30 cellular contexts compared by ENCODE assay signal in genomic region chr6:140041056-140041455, GRCh38.
"Had no signal": no experiment of that assay in that cellular context is flagged by ENCODE, and none has a peak within 500 bp of the region (broad histone marks: within the 10 kb centered on the region; RNA-seq: fewer than 3 reads in every experiment).

No MANE protein-coding gene starts in this region.

- H3K9me3 ChIP-seq: body of pancreas, ovary, upper lobe of right lung had no signal

- DNase-seq: activated CD4-positive, alpha-beta memory T cell treated with anti-CD3 and anti-CD28 coated beads, Interleukin-2, amount 10 ng/mL, durations not matched to agents 7 days and 5 days; activated CD4-positive, alpha-beta T cell treated with anti-CD3 and anti-CD28 coated beads, Interleukin-2, amount 10 ng/mL, durations not matched to agents 7 days and 5 days; activated CD4-positive, CD25-positive, alpha-beta regulatory T cell treated with anti-CD3 and anti-CD28 coated beads, Interleukin-2, amount 50 U/mL, for 72 hours; activated T-cell treated with anti-CD3 and anti-CD28 coated beads, Interleukin-2, amount 50 U/mL, for 4 hours; body of pancreas; effector CD8-positive, alpha-beta T cell; esophagus squamous epithelium; islet precursor cell; left cardiac atrium; midbrain; naive thymus-derived CD4-positive, alpha-beta T cell; ovary; retina; small intestine; stimulated activated CD4-positive, alpha-beta T cell treated with anti-CD3 and anti-CD28 coated beads, Interleukin-4, amount 100 ng/mL, for 24 hours; stimulated activated CD8-positive, alpha-beta memory T cell treated with anti-CD3 and anti-CD28 coated beads, Interleukin-4, amount 100 ng/mL, for 48 hours; stimulated activated naive CD8-positive, alpha-beta T cell treated with anti-CD3 and anti-CD28 coated beads, Interleukin-15, amount 100 ng/mL, for 72 hours; substantia nigra; T-helper 17 cell; T1000; tibial artery; upper lobe of right lung had no signal

- ATAC-seq: activated naive CD4-positive, alpha-beta T cell treated with anti-CD3 and anti-CD28 coated beads, Interleukin-2, amount 50 U/mL, for 72 hours; activated T-cell treated with anti-CD3 and anti-CD28 coated beads, Interleukin-2, amount 50 U/mL, for 4 hours; body of pancreas; gastroesophageal sphincter; sciatic nerve; stimulated activated memory B cell treated with anti-CD40 and anti-IgM and Interleukin-4, amounts not matched to agents 10 μg/mL and 1 μg/mL and 100 μg/mL, for 72 hours; stimulated activated naive CD8-positive, alpha-beta T cell treated with anti-CD3 and anti-CD28 coated beads, Interleukin-15, amount 100 ng/mL, for 72 hours; T-helper 17 cell; upper lobe of right lung had no signal

- H3K4me2 ChIP-seq: hepatocyte had no signal

- H3K79me2 ChIP-seq: hepatocyte had no signal

- FAIRE-seq: colon, endometrium, small intestine had no signal

- H2AFZ ChIP-seq: hepatocyte had no signal

- H3K4me1 ChIP-seq: body of pancreas, upper lobe of right lung had no signal

- H3K4me3 ChIP-seq: body of pancreas, esophagus squamous epithelium, gastroesophageal sphincter, hepatocyte, ovary, tibial artery, upper lobe of right lung had no signal

- H3K27ac ChIP-seq: body of pancreas, epithelial cell of prostate, esophagus squamous epithelium, gastroesophageal sphincter, hepatocyte, ovary, tibial artery, upper lobe of right lung had no signal

- H3K27me3 ChIP-seq: body of pancreas, esophagus squamous epithelium, gastroesophageal sphincter, hepatocyte, ovary, tibial artery, upper lobe of right lung had no signal

- H3K36me3 ChIP-seq: esophagus squamous epithelium, gastroesophageal sphincter, ovary, tibial artery, upper lobe of right lung had no signal
